In genomic region chr2:65432227-65433190, GRCh38 we compare ENCODE assay signal across 8 cellular contexts. TPM values are rescaled to one million over a fixed set of nuclear protein-coding genes. Genes with fewer than 3 reads are reported as not detected.
DNase-seq lines count a peak whose midpoint lies in the region; ATAC-seq and TF ChIP-seq lines count a peak whose summit lies in the region.

Gene SPRED2 (minus strand): TSS chr2:65432599. CDS start chr2:65431987, 612 bp downstream.

- H3K27ac ChIP-seq in heart right ventricle = peak within 1 kb of the TSS; percentile 82 to 98 (median 92)
- peak within 1 kb of the TSS; percentile 95 for H3K27ac ChIP-seq in urinary bladder (ENCODE audit: low read depth)

- H3K4me3 ChIP-seq in heart right ventricle = peak within 1 kb of the TSS; percentile 85 to 98 (median 95)
- H3K4me3 ChIP-seq in urinary bladder (ENCODE audit: low read depth, low read length) = peak within 1 kb of the TSS; percentile 84

- peak in 3 of 9 donors; percentile 13 to 32 (median 18) for TF ChIP-seq CTCF in heart right ventricle (IDR thresholded peaks at IDR 0.05)

- H3K4me1 ChIP-seq in heart right ventricle (peaks cover 0 to 58% (median 37%) of the 10 kb centered on the region in 9 donors), urinary bladder (ENCODE audit: insufficient read depth) (no peaks in the 10 kb centered on the region)

- intact Hi-C loops in heart right ventricle (cut with DNase I) = loop anchor here in 9 of 10 donors (2.0 to 10.0 kb wide), 12 partner anchors 50 to 168 kb away; no protein-coding TSS in a partner anchor

- H3K36me3 ChIP-seq in heart right ventricle (no peaks in the 10 kb centered on the region), urinary bladder (ENCODE audit: insufficient read depth) (no peaks in the 10 kb centered on the region)

- DNase-seq in ELR (ENCODE audit: low read depth) = peak; percentile 97
- peak; percentile 75 for DNase-seq in NCI-H1417 treated with DMSO at 0.1 percent for 48 hours (lab: John Stamatoyannopoulos, UW)
- DNase-seq in SW480 (ENCODE audit: low spot score) = peak; percentile 97
- peak; percentile 13 to 94 (median 83) for DNase-seq in amygdala (lab: John Stamatoyannopoulos, UW)
- DNase-seq in heart right ventricle = peak; percentile 94 to 97
- peak; percentile 88 for DNase-seq in pons (ENCODE audit: low spot score)

- no peaks in the 10 kb centered on the region for H3K9me3 ChIP-seq in heart right ventricle

- 0 to 1% methylated on average over 65 to 68 of the region's 68 CpGs for WGBS in heart right ventricle, 2 donors
- WGBS in urinary bladder = under 1% methylated on average over 68 of the region's 68 CpGs

- no peaks in the 10 kb centered on the region for H3K27me3 ChIP-seq in heart right ventricle

- ATAC-seq in HG02588 (IDR thresholded peaks at IDR 0.05; ENCODE audit: unreplicated experiment) (peak; percentile 23), heart right ventricle (peak; percentile 53 to 82 (median 74))

RNA-seq across cellular contexts. Expression of gene SPRED2, which starts in this region (rescaled TPM):
- total RNA-seq in heart right ventricle (10 to 100 TPM; 13.5 to 20.7 (median 17.2) TPM), urinary bladder (19.1 TPM)
- polyA plus RNA-seq in heart right ventricle (10 to 100 TPM; 10.2 to 10.4 TPM), urinary bladder (12.0 TPM)

Comparison
In these comparisons a context has a peak if more than half of its experiments do, and no peak if none do; other contexts are left out.
1. Peak in every context shown above with its lines: DNase-seq, ATAC-seq, H3K4me3 ChIP-seq and H3K27ac ChIP-seq.